Comparison of ENCODE assay signal across 1 cellular context in the genomic region with DNA sequence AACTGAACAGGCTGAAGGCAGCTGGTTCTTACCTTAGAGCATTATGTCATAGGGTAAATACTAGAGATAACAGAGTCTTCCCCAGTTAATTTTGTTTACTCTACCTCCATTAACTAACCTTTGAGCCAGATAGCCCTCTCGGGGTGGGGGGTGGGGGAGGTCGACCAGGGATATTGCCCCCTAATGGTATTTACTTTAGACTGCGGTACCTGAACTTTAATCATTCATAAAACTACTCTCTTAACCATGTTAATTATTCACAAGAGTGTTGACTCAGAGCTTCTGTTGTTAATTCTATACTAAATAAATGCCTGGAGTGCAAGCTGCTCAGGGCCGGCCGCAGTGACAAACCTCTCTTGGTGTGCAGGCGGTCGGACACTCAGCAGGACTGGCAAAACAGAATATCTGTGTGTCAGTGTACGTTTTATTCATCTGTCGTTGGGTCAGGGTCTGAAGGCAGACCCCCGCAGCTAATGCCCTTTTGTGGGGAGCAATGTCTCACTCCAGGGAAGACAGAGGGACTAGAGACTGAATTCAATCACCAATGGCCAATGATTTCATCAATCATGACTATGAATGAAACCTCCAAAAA.
TF ChIP-seq lines count a peak whose summit lies in the region.

No MANE protein-coding gene starts in this region.

TF ChIP-seq in SK-N-SH treated with all-trans-retinoic acid at 6 μM for 48 hours, 23 proteins besides CTCF, POLR2A, EP300 and RAD21 (continued from another document):
- TF ChIP-seq TOX (CRISPR knock-in tag; IDR thresholded peaks at IDR 0.05; ENCODE audit: borderline replicate concordance) (no peak), GLIS3 (CRISPR knock-in tag; IDR thresholded peaks at IDR 0.05) (no peak), SNAI2 (CRISPR knock-in tag; IDR thresholded peaks at IDR 0.05) (no peak), BACH2 (CRISPR knock-in tag; IDR thresholded peaks at IDR 0.05; ENCODE audit: borderline replicate concordance) (no peak), ZFP30 (CRISPR knock-in tag; IDR thresholded peaks at IDR 0.05) (no peak), ZNF565 (CRISPR knock-in tag; conservative IDR thresholded peaks at IDR 0.05; ENCODE audit: low read depth) (no peak), PPARA (CRISPR knock-in tag; IDR thresholded peaks at IDR 0.05; ENCODE audit: borderline replicate concordance) (no peak), ARNTL (CRISPR knock-in tag; IDR thresholded peaks at IDR 0.05; ENCODE audit: borderline replicate concordance, low read depth) (no peak), RARB (CRISPR knock-in tag; IDR thresholded peaks at IDR 0.05) (no peak)
